In genomic region chr15:38427380-38427779, GRCh38 we compare ENCODE assay signal across 18 cellular contexts. TPM values are rescaled to one million over a fixed set of nuclear protein-coding genes. Genes with fewer than 3 reads are reported as not detected.
A peak's percentile ranks its signal among the peaks of the same experiment; 100 is the strongest.
DNase-seq lines count a peak whose midpoint lies in the region; ATAC-seq and TF ChIP-seq lines count a peak whose summit lies in the region.
"Had no signal": no experiment of that assay in that cellular context is flagged by ENCODE, and none has a peak within 500 bp of the region (broad histone marks: within the 10 kb centered on the region; RNA-seq: fewer than 3 reads in every experiment).

No MANE protein-coding gene starts in this region.

- ATAC-seq in activated CD8-positive, alpha-beta T cell treated with anti-CD3 and anti-CD28 coated beads for 36 hours = peak; percentile 66
- no peak for ATAC-seq in activated CD8-positive, alpha-beta T cell treated with anti-CD3 and anti-CD28 coated beads, Interleukin-2, amount 10 ng/mL, durations not matched to agents 7 days and 5 days
- ATAC-seq in PC-3 (peak; percentile 54), T-cell (replicated peaks in 1 of 4) (no peak), GM19467 (IDR thresholded peaks at IDR 0.05; ENCODE audit: unreplicated experiment) (no peak)
- ATAC-seq: SK-N-SH treated with all-trans-retinoic acid at 6 μM for 48 hours had no signal

- no peaks in the 10 kb centered on the region for H3K9me3 ChIP-seq in PC-3 (ENCODE audit: low read length)
- H3K9me3 ChIP-seq: HAP-1 had no signal

- no peak for DNase-seq in activated CD8-positive, alpha-beta T cell treated with anti-CD3 and anti-CD28 coated beads for 36 hours
- no peak for DNase-seq in activated CD8-positive, alpha-beta T cell treated with anti-CD3 and anti-CD28 coated beads, Interleukin-2, amount 10 ng/mL, durations not matched to agents 7 days and 5 days
- peak; percentile 32 for DNase-seq in Jurkat, Clone E6-1 (ENCODE audit: low read depth, low spot score)
- DNase-seq in PC-3 (no peak), iPS-NIHi7 (ENCODE audit: extremely low spot score) (peak; percentile 24), T-cell (no peak), foreskin fibroblast (no peak)
- DNase-seq: COR-L47, DMS153, NCI-H1436 treated with DMSO at 0.1 percent for 48 hours, NCI-H2081 treated with DMSO at 0.1 percent for 48 hours, NCI-H226, NCI-H526 treated with DMSO at 0.1 percent for 48 hours, SHP77 had no signal

- H3K27me3 Mint-ChIP-seq in activated CD8-positive, alpha-beta T cell treated with anti-CD3 and anti-CD28 coated beads for 36 hours = peaks cover 20% of the 10 kb centered on the region
- peaks cover 28% of the 10 kb centered on the region for H3K27me3 Mint-ChIP-seq in activated CD8-positive, alpha-beta T cell treated with anti-CD3 and anti-CD28 coated beads, Interleukin-2, amount 10 ng/mL, durations not matched to agents 7 days and 5 days (ENCODE audit: low read depth)
- H3K27me3 Mint-ChIP-seq in T-cell = peaks cover 8 to 14% of the 10 kb centered on the region in 2 donors

- H3K27ac Mint-ChIP-seq in activated CD8-positive, alpha-beta T cell treated with anti-CD3 and anti-CD28 coated beads for 36 hours = no peak overlapping the region
- H3K27ac Mint-ChIP-seq in activated CD8-positive, alpha-beta T cell treated with anti-CD3 and anti-CD28 coated beads, Interleukin-2, amount 10 ng/mL, durations not matched to agents 7 days and 5 days = no peak overlapping the region
- H3K27ac Mint-ChIP-seq in T-cell = no peak overlapping the region

- H3K36me3 Mint-ChIP-seq in activated CD8-positive, alpha-beta T cell treated with anti-CD3 and anti-CD28 coated beads for 36 hours (ENCODE audit: low read depth) = no peaks in the 10 kb centered on the region
- no peaks in the 10 kb centered on the region for H3K36me3 Mint-ChIP-seq in activated CD8-positive, alpha-beta T cell treated with anti-CD3 and anti-CD28 coated beads, Interleukin-2, amount 10 ng/mL, durations not matched to agents 7 days and 5 days (ENCODE audit: low read depth)
- no peaks in the 10 kb centered on the region for H3K36me3 Mint-ChIP-seq in T-cell

- TF ChIP-seq CTCF in activated CD8-positive, alpha-beta T cell treated with anti-CD3 and anti-CD28 coated beads for 36 hours (IDR thresholded peaks at IDR 0.05) = no peak
- no peak for TF ChIP-seq CTCF in PC-3 (conservative IDR thresholded peaks at IDR 0.05; ENCODE audit: low read depth, low read length)
- TF ChIP-seq CTCF in foreskin fibroblast (IDR thresholded peaks at IDR 0.05; ENCODE audit: low read depth, low read length) = no peak

- H3K9me2 ChIP-seq in PC-3 (replicated peaks; ENCODE audit: low read length) = no peaks in the 10 kb centered on the region

- no peak overlapping the region for H3K4me3 Mint-ChIP-seq in activated CD8-positive, alpha-beta T cell treated with anti-CD3 and anti-CD28 coated beads for 36 hours
- H3K4me3 Mint-ChIP-seq in activated CD8-positive, alpha-beta T cell treated with anti-CD3 and anti-CD28 coated beads, Interleukin-2, amount 10 ng/mL, durations not matched to agents 7 days and 5 days = no peak overlapping the region
- H3K4me3 Mint-ChIP-seq in T-cell = no peak overlapping the region

- no peaks in the 10 kb centered on the region for H4K20me1 ChIP-seq in PC-3 (ENCODE audit: low read length)

- no peak overlapping the region for H3K9ac ChIP-seq in PC-3 (ENCODE audit: low read length)

- no TSS peak for BruUV-seq in PC-3 (replicated peaks; lab: Mats Ljungman, UMichigan)

- H3K4me1 Mint-ChIP-seq in activated CD8-positive, alpha-beta T cell treated with anti-CD3 and anti-CD28 coated beads for 36 hours (ENCODE audit: low read depth) = no peaks in the 10 kb centered on the region
- H3K4me1 Mint-ChIP-seq in activated CD8-positive, alpha-beta T cell treated with anti-CD3 and anti-CD28 coated beads, Interleukin-2, amount 10 ng/mL, durations not matched to agents 7 days and 5 days (ENCODE audit: low read depth) = no peaks in the 10 kb centered on the region
- H3K4me1 Mint-ChIP-seq in T-cell = no peaks in the 10 kb centered on the region

- H3K79me2 ChIP-seq in PC-3 (ENCODE audit: low read length) = no peaks in the 10 kb centered on the region

- CTCF ChIA-PET in activated CD8-positive, alpha-beta T cell treated with anti-CD3 and anti-CD28 coated beads for 36 hours (lab: Charles Lee) = interaction anchor here (1.1 to 4.2 kb wide), 3 partner anchors 13 to 272 kb away, joined by 3 to 21 read pairs (median 5); no protein-coding TSS in a partner anchor
- CTCF ChIA-PET in activated CD8-positive, alpha-beta T cell treated with anti-CD3 and anti-CD28 coated beads, Interleukin-2, amount 10 ng/mL, durations not matched to agents 7 days and 5 days (lab: Charles Lee) = interaction anchor here (0.7 to 1.7 kb wide), 4 partner anchors 13 to 272 kb away, joined by 3 to 8 read pairs (median 5); no protein-coding TSS in a partner anchor
- CTCF ChIA-PET in PC-3 (lab: Charles Lee) = no interaction called here
- CTCF ChIA-PET in T-cell (lab: Charles Lee) = no interaction called here

- no peak overlapping the region for H2AFZ ChIP-seq in PC-3 (ENCODE audit: low read length)

- no peak overlapping the region for H3K27ac ChIP-seq in PC-3 (ENCODE audit: low read length)
- H3K27ac ChIP-seq: C4-2B had no signal

- POLR2A ChIA-PET in activated CD8-positive, alpha-beta T cell treated with anti-CD3 and anti-CD28 coated beads for 36 hours (lab: Charles Lee) = no interaction called here
- POLR2A ChIA-PET in activated CD8-positive, alpha-beta T cell treated with anti-CD3 and anti-CD28 coated beads, Interleukin-2, amount 10 ng/mL, durations not matched to agents 7 days and 5 days (lab: Charles Lee) = no interaction called here
- POLR2A ChIA-PET in PC-3 (lab: Charles Lee; ENCODE audit: unreplicated experiment) (interaction anchor here (0.7 kb wide), 1 partner anchor 12 kb away, joined by 4 read pairs; no protein-coding TSS in a partner anchor), T-cell (lab: Charles Lee) (no interaction called here)

- intact Hi-C loops in activated CD8-positive, alpha-beta T cell treated with anti-CD3 and anti-CD28 coated beads for 36 hours (cut with micrococcal nuclease) = no loop called here
- intact Hi-C loops in PC-3 (cut with micrococcal nuclease) = no loop called here

- 0 out of 2 replicates have a peak, but pooled peaks cover 4% of the 10 kb centered on the region for H3K27me3 ChIP-seq in PC-3 (ENCODE audit: low read length)

- no peaks in the 10 kb centered on the region for H3F3A ChIP-seq in PC-3 (ENCODE audit: low read length, unreplicated experiment)

- H3K4me1 ChIP-seq in PC-3 (ENCODE audit: insufficient read depth, low read length) = no peaks in the 10 kb centered on the region
- H3K4me1 ChIP-seq: HAP-1 had no signal

- no peak overlapping the region for H3K4me3 ChIP-seq in Jurkat, Clone E6-1 (ENCODE audit: low read length)
- no peak overlapping the region for H3K4me3 ChIP-seq in PC-3 (ENCODE audit: low read length)
- no peak overlapping the region for H3K4me3 ChIP-seq in foreskin fibroblast (ENCODE audit: low read depth in 1 of 2, low read length in 2 of 2)
- H3K4me3 ChIP-seq: HAP-1 had no signal

- H3K4me2 ChIP-seq in PC-3 (ENCODE audit: low read length) = no peak overlapping the region

- no peaks in the 10 kb centered on the region for H3K9me3 Mint-ChIP-seq in activated CD8-positive, alpha-beta T cell treated with anti-CD3 and anti-CD28 coated beads for 36 hours
- H3K9me3 Mint-ChIP-seq in activated CD8-positive, alpha-beta T cell treated with anti-CD3 and anti-CD28 coated beads, Interleukin-2, amount 10 ng/mL, durations not matched to agents 7 days and 5 days (ENCODE audit: insufficient read depth) = no peaks in the 10 kb centered on the region
- H3K9me3 Mint-ChIP-seq in T-cell = no peaks in the 10 kb centered on the region

- H3K36me3 ChIP-seq in PC-3 (ENCODE audit: low read depth, low read length) = no peaks in the 10 kb centered on the region
- H3K36me3 ChIP-seq: HAP-1 had no signal

RNA-seq across cellular contexts. Expression of gene FAM98B, which starts 26.5 kb away (rescaled TPM):
- 10 to 100 TPM; 51.0 to 61.8 TPM for total RNA-seq in activated CD8-positive, alpha-beta T cell treated with anti-CD3 and anti-CD28 coated beads for 36 hours
- 10 to 100 TPM; 42.8 to 43.9 TPM for total RNA-seq in activated CD8-positive, alpha-beta T cell treated with anti-CD3 and anti-CD28 coated beads, Interleukin-2, amount 10 ng/mL, durations not matched to agents 7 days and 5 days
- 37.6 TPM for polyA plus RNA-seq in Jurkat, Clone E6-1 (2012; ENCODE audit: insufficient read depth, insufficient read length)
- total RNA-seq in PC-3 (2014; rRNA removed) = 7.8 and 21.1 TPM in 2 replicates
- total RNA-seq in T-cell = 10 to 100 TPM; 15.1 to 24.4 (median 20.6) TPM

Comparison
In these comparisons a context has a peak if more than half of its experiments do, and no peak if none do; other contexts are left out.
1. ATAC-seq: peak in activated CD8-positive, alpha-beta T cell treated with anti-CD3 and anti-CD28 coated beads for 36 hours (single experiment) and PC-3 (single experiment); none in activated CD8-positive, alpha-beta T cell treated with anti-CD3 and anti-CD28 coated beads, Interleukin-2, amount 10 ng/mL, durations not matched to agents 7 days and 5 days (single experiment), T-cell (0 of 4) and GM19467 (single experiment).
2. DNase-seq: peak in Jurkat, Clone E6-1 (single experiment) and iPS-NIHi7 (single experiment); none in activated CD8-positive, alpha-beta T cell treated with anti-CD3 and anti-CD28 coated beads for 36 hours (single experiment), activated CD8-positive, alpha-beta T cell treated with anti-CD3 and anti-CD28 coated beads, Interleukin-2, amount 10 ng/mL, durations not matched to agents 7 days and 5 days (single experiment), PC-3 (single experiment), T-cell (0 of 34) and foreskin fibroblast (0 of 2).
3. CTCF ChIA-PET loops: an anchor here in activated CD8-positive, alpha-beta T cell treated with anti-CD3 and anti-CD28 coated beads for 36 hours (1.1 to 4.2 kb wide) and activated CD8-positive, alpha-beta T cell treated with anti-CD3 and anti-CD28 coated beads, Interleukin-2, amount 10 ng/mL, durations not matched to agents 7 days and 5 days (0.7 to 1.7 kb wide); none called in PC-3 and T-cell.